12 cellular contexts compared by ENCODE assay signal in the genomic region with DNA sequence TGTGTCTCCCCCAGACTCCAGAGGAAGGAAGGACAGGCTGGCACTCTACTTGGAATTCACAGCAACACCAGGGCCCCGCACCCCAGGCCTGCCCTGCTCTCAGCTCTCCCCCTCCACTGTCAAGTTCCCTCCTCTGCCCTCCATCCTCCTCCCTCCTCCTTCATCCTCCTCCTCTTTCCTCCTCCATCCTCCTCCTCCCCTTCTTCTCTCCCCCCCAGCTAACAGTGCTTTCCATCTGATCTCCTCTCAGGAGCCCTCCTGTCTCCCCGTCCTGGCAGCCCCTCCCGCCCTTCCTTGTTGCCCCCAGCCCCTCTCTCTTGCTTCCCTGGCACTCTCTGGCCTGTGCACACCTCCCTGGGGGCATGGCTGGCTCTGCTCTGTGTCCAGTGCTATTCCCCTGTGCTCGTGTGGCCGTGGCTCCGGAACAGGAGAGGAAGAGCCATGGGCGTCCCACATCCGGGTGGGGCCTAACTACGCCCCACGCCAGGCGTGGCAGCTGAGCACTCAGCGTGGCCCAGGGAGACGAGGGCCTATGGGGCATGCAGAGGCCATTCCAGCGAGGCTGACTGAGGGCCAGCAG.
DNase-seq lines count a peak whose midpoint lies in the region; ATAC-seq and TF ChIP-seq lines count a peak whose summit lies in the region.
"Had no signal": no experiment of that assay in that cellular context is flagged by ENCODE, and none has a peak within 500 bp of the region (broad histone marks: within the 10 kb centered on the region; RNA-seq: fewer than 3 reads in every experiment).

No MANE protein-coding gene starts in this region.

- no peak overlapping the region for H3K4me3 Mint-ChIP-seq in stimulated activated naive CD8-positive, alpha-beta T cell treated with anti-CD3 and anti-CD28 coated beads, Interleukin-15, amount 100 ng/mL, for 72 hours
- H3K4me3 Mint-ChIP-seq: CD8-positive, alpha-beta T cell; GM23338 had no signal

- H3K9me3 Mint-ChIP-seq in stimulated activated naive CD8-positive, alpha-beta T cell treated with anti-CD3 and anti-CD28 coated beads, Interleukin-15, amount 100 ng/mL, for 72 hours = no peaks in the 10 kb centered on the region
- H3K9me3 Mint-ChIP-seq: CD8-positive, alpha-beta T cell; GM23338 had no signal

- H3K36me3 ChIP-seq in HEK293 (ENCODE audit: control insufficient read depth in 2 of 2, insufficient read depth in 1 of 2, low read length in 2 of 2) (no peaks in the 10 kb centered on the region), mucosa of descending colon (ENCODE audit: low read depth) (no peaks in the 10 kb centered on the region), stomach (no peaks in the 10 kb centered on the region)

- H3K27ac Mint-ChIP-seq in stimulated activated naive CD8-positive, alpha-beta T cell treated with anti-CD3 and anti-CD28 coated beads, Interleukin-15, amount 100 ng/mL, for 72 hours = no peak overlapping the region
- H3K27ac Mint-ChIP-seq: CD8-positive, alpha-beta T cell; GM23338 had no signal

- H3K9me3 ChIP-seq in right cardiac atrium (ENCODE audit: control insufficient read depth, low read length) = no peaks in the 10 kb centered on the region
- H3K9me3 ChIP-seq in HEK293 (ENCODE audit: control insufficient read depth, insufficient read depth, low read depth, low read length) = no peaks in the 10 kb centered on the region
- H3K9me3 ChIP-seq in mucosa of descending colon = no peaks in the 10 kb centered on the region
- no peaks in the 10 kb centered on the region for H3K9me3 ChIP-seq in stomach

- H3K4me3 ChIP-seq in right cardiac atrium (ENCODE audit: low read length) = no peak overlapping the region
- H3K4me3 ChIP-seq in HEK293 (ENCODE audit: low read depth, low read length) = no peak overlapping the region
- H3K4me3 ChIP-seq in mucosa of descending colon = no peak overlapping the region
- H3K4me3 ChIP-seq in stomach = no peak overlapping the region
- H3K4me3 ChIP-seq: GM23338 had no signal

- H3K4me1 Mint-ChIP-seq in stimulated activated naive CD8-positive, alpha-beta T cell treated with anti-CD3 and anti-CD28 coated beads, Interleukin-15, amount 100 ng/mL, for 72 hours = peaks cover 7% of the 10 kb centered on the region

- H3K4me1 ChIP-seq in right cardiac atrium (ENCODE audit: control insufficient read depth, insufficient read depth, low read length) (peaks cover 14% of the 10 kb centered on the region), HEK293 (ENCODE audit: control insufficient read depth, insufficient read depth, low read length) (no peaks in the 10 kb centered on the region), mucosa of descending colon (ENCODE audit: low read depth) (peaks cover 63% of the 10 kb centered on the region), stomach (peaks cover 66 to 82% (median 80%) of the 10 kb centered on the region in 4 donors)

- H3K27me3 ChIP-seq in right cardiac atrium (ENCODE audit: control insufficient read depth, insufficient read depth) (no peaks in the 10 kb centered on the region), stomach (peaks cover 0 to 10% (median 0%) of the 10 kb centered on the region in 3 donors)

- no peaks in the 10 kb centered on the region for H3K27me3 Mint-ChIP-seq in stimulated activated naive CD8-positive, alpha-beta T cell treated with anti-CD3 and anti-CD28 coated beads, Interleukin-15, amount 100 ng/mL, for 72 hours

- CTCF ChIA-PET in HEK293 (lab: Yijun Ruan, JAX) = interaction anchor here (0.7 to 3.4 kb wide), 2 partner anchors 175 to 333 kb away, joined by 3 to 16 read pairs; no protein-coding TSS in a partner anchor

- intact Hi-C loops in right cardiac atrium (cut with DNase I) (loop anchor here in 2 of 4 donors (5.0 to 10.0 kb wide), 2 partner anchors 74 to 76 kb away; a partner anchor contains a TSS), left ventricle myocardium superior (cut with micrococcal nuclease) (loop anchor here (5.0 to 10.0 kb wide), 2 partner anchors 54 to 171 kb away; no protein-coding TSS in a partner anchor), mucosa of descending colon (cut with DNase I, micrococcal nuclease) (loop anchor here in 1 of 2 donors (10.0 kb wide), 1 partner anchor 74 kb away; a partner anchor contains a TSS), stomach (cut with DNase I; ENCODE audit: low total_unique reads) (loop anchor here (10.0 kb wide), 1 partner anchor 74 kb away; a partner anchor contains a TSS)

- POLR2A ChIA-PET in HEK293 (lab: Yijun Ruan, JAX) = no interaction called here

- no peak overlapping the region for H3K27ac ChIP-seq in right cardiac atrium (ENCODE audit: low read length)
- no peak overlapping the region for H3K27ac ChIP-seq in HEK293 (ENCODE audit: extremely low read depth, low read depth, low read length)
- H3K27ac ChIP-seq in stomach = peak overlapping the region in 4 of 5 donors; percentile 33 to 47 (median 42)

- peak in 2 of 3 donors; percentile 14 to 54 for DNase-seq in right cardiac atrium
- no peak for DNase-seq in left ventricle myocardium superior
- DNase-seq in mucosa of descending colon = no peak
- DNase-seq in stomach = no peak
- DNase-seq in HuH-7.5 (ENCODE audit: low spot score) = no peak
- no peak for DNase-seq in stimulated activated naive CD8-positive, alpha-beta T cell treated with anti-CD3 and anti-CD28 coated beads, Interleukin-15, amount 100 ng/mL, for 72 hours
- DNase-seq: CD8-positive, alpha-beta T cell; NCI-H1694 treated with DMSO at 0.1 percent for 48 hours had no signal

- no peak for TF ChIP-seq EP300 in stomach (IDR thresholded peaks at IDR 0.05)

- 80% methylated on average over 14 of the region's 14 CpGs for WGBS in right cardiac atrium
- 47 to 87% (median 74%) methylated on average over 14 of the region's 14 CpGs for WGBS in stomach, 5 donors

- ATAC-seq in right cardiac atrium (no peak), left ventricle myocardium superior (no peak), mucosa of descending colon (peak; percentile 27), HG02759 (IDR thresholded peaks at IDR 0.05; ENCODE audit: unreplicated experiment) (no peak)
- no peak for ATAC-seq in stimulated activated naive CD8-positive, alpha-beta T cell treated with anti-CD3 and anti-CD28 coated beads, Interleukin-15, amount 100 ng/mL, for 72 hours
- ATAC-seq: CD8-positive, alpha-beta T cell; GM23338; Panc1 had no signal

- TF ChIP-seq CTCF in HEK293 (tag by site-specific recombination; IDR thresholded peaks at IDR 0.05) (no peak), mucosa of descending colon (IDR thresholded peaks at IDR 0.05) (no peak), stomach (IDR thresholded peaks at IDR 0.05) (no peak)

- TF ChIP-seq POLR2A in stomach (IDR thresholded peaks at IDR 0.05) = no peak

TF ChIP-seq in HEK293, 187 proteins besides CTCF, POLR2A, EP300 and RAD21 (continues in another document):
- TF ChIP-seq, protein P1, sequence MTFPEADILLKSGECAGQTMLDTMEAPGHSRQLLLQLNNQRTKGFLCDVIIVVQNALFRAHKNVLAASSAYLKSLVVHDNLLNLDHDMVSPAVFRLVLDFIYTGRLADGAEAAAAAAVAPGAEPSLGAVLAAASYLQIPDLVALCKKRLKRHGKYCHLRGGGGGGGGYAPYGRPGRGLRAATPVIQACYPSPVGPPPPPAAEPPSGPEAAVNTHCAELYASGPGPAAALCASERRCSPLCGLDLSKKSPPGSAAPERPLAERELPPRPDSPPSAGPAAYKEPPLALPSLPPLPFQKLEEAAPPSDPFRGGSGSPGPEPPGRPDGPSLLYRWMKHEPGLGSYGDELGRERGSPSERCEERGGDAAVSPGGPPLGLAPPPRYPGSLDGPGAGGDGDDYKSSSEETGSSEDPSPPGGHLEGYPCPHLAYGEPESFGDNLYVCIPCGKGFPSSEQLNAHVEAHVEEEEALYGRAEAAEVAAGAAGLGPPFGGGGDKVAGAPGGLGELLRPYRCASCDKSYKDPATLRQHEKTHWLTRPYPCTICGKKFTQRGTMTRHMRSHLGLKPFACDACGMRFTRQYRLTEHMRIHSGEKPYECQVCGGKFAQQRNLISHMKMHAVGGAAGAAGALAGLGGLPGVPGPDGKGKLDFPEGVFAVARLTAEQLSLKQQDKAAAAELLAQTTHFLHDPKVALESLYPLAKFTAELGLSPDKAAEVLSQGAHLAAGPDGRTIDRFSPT (tag by site-specific recombination; IDR thresholded peaks at IDR 0.05) = no peak
- TF ChIP-seq, protein P2, sequence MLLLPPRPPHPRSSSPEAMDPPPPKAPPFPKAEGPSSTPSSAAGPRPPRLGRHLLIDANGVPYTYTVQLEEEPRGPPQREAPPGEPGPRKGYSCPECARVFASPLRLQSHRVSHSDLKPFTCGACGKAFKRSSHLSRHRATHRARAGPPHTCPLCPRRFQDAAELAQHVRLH (tag by site-specific recombination; IDR thresholded peaks at IDR 0.05) = no peak
- no peak for TF ChIP-seq ZNF335 (tag by site-specific recombination; conservative IDR thresholded peaks at IDR 0.05)
- peak; percentile 81 for TF ChIP-seq EGR2 (tag by site-specific recombination; IDR thresholded peaks at IDR 0.05; ENCODE audit: low read depth)
- no peak for TF ChIP-seq ZNF560 (tag by site-specific recombination; IDR thresholded peaks at IDR 0.05; ENCODE audit: borderline replicate concordance)
- no peak for TF ChIP-seq ZNF24 (tag by site-specific recombination; IDR thresholded peaks at IDR 0.05)
- TF ChIP-seq ZNF354C (tag by site-specific recombination; IDR thresholded peaks at IDR 0.05; ENCODE audit: borderline replicate concordance, low read depth) = no peak
- TF ChIP-seq ZNF585B (tag by site-specific recombination; IDR thresholded peaks at IDR 0.05) = no peak
- TF ChIP-seq ZNF248 (tag by site-specific recombination; IDR thresholded peaks at IDR 0.05) = no peak
- TF ChIP-seq, protein P3, sequence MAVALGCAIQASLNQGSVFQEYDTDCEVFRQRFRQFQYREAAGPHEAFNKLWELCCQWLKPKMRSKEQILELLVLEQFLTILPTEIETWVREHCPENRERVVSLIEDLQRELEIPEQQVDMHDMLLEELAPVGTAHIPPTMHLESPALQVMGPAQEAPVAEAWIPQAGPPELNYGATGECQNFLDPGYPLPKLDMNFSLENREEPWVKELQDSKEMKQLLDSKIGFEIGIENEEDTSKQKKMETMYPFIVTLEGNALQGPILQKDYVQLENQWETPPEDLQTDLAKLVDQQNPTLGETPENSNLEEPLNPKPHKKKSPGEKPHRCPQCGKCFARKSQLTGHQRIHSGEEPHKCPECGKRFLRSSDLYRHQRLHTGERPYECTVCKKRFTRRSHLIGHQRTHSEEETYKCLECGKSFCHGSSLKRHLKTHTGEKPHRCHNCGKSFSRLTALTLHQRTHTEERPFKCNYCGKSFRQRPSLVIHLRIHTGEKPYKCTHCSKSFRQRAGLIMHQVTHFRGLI (tag by site-specific recombination; IDR thresholded peaks at IDR 0.05) = no peak

Comparison
In these comparisons a context has a peak if more than half of its experiments do, and no peak if none do; other contexts are left out.
1. DNase-seq: peak in right cardiac atrium (2 of 3); none in left ventricle myocardium superior (single experiment), mucosa of descending colon (0 of 3), stomach (single experiment), HuH-7.5 (single experiment) and stimulated activated naive CD8-positive, alpha-beta T cell treated with anti-CD3 and anti-CD28 coated beads, Interleukin-15, amount 100 ng/mL, for 72 hours (0 of 2).
2. H3K27ac ChIP-seq: peak in stomach (4 of 5); none in right cardiac atrium (single experiment) and HEK293 (single experiment).